Comparison of ENCODE assay signal across 2 cellular contexts in genomic region chr3:123997543-123997942, GRCh38.
TF ChIP-seq lines count a peak whose summit lies in the region.

No MANE protein-coding gene starts in this region.

TF ChIP-seq in SK-N-SH, 30 proteins besides CTCF, POLR2A, EP300 and RAD21 (continued from another document):
- TF ChIP-seq, protein P1, sequence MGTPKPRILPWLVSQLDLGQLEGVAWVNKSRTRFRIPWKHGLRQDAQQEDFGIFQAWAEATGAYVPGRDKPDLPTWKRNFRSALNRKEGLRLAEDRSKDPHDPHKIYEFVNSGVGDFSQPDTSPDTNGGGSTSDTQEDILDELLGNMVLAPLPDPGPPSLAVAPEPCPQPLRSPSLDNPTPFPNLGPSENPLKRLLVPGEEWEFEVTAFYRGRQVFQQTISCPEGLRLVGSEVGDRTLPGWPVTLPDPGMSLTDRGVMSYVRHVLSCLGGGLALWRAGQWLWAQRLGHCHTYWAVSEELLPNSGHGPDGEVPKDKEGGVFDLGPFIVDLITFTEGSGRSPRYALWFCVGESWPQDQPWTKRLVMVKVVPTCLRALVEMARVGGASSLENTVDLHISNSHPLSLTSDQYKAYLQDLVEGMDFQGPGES (IDR thresholded peaks at IDR 0.05; ENCODE audit: low read depth, low read length), result no peak
- TF ChIP-seq USF1 (IDR thresholded peaks at IDR 0.05; ENCODE audit: borderline replicate concordance, low read depth) (no peak), YY1 (IDR thresholded peaks at IDR 0.05; ENCODE audit: low read depth) (no peak), ZBTB33 (IDR thresholded peaks at IDR 0.05; ENCODE audit: borderline replicate concordance, low read depth) (no peak), TCF12 (IDR thresholded peaks at IDR 0.05) (no peak), ELF1 (IDR thresholded peaks at IDR 0.05) (no peak), MEF2A (IDR thresholded peaks at IDR 0.05; ENCODE audit: borderline replicate concordance, low read depth) (no peak), POLR2AphosphoS5 (IDR thresholded peaks at IDR 0.05; ENCODE audit: low read depth, low read length) (no peak), SMC3 (IDR thresholded peaks at IDR 0.05; ENCODE audit: low read depth, low read length) (no peak)
- TF ChIP-seq, protein P2, sequence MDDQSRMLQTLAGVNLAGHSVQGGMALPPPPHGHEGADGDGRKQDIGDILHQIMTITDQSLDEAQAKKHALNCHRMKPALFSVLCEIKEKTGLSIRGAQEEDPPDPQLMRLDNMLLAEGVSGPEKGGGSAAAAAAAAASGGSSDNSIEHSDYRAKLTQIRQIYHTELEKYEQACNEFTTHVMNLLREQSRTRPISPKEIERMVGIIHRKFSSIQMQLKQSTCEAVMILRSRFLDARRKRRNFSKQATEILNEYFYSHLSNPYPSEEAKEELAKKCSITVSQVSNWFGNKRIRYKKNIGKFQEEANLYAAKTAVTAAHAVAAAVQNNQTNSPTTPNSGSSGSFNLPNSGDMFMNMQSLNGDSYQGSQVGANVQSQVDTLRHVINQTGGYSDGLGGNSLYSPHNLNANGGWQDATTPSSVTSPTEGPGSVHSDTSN (IDR thresholded peaks at IDR 0.05), result no peak

TF ChIP-seq in SK-N-SH treated with all-trans-retinoic acid at 6 μM for 48 hours, 23 proteins besides CTCF, POLR2A, EP300 and RAD21 (continued from another document):
- TF ChIP-seq TOX (CRISPR knock-in tag; IDR thresholded peaks at IDR 0.05; ENCODE audit: borderline replicate concordance), result no peak
TF ChIP-seq in SK-N-SH treated with all-trans-retinoic acid at 6 μM for 48 hours: peak in this region for 0.
